In genomic region chr10:49310460-49310859, GRCh38 we compare ENCODE assay signal across 14 cellular contexts. TPM values are rescaled to one million over a fixed set of nuclear protein-coding genes. Genes with fewer than 3 reads are reported as not detected.
DNase-seq lines count a peak whose midpoint lies in the region; ATAC-seq and TF ChIP-seq lines count a peak whose summit lies in the region.
"Had no signal": no experiment of that assay in that cellular context is flagged by ENCODE, and none has a peak within 500 bp of the region (broad histone marks: within the 10 kb centered on the region; RNA-seq: fewer than 3 reads in every experiment).

No MANE protein-coding gene starts in this region.

- peaks cover 7% of the 10 kb centered on the region for H3K27me3 ChIP-seq in IMR-90 (ENCODE audit: control insufficient read depth, insufficient read depth, low read length)
- H3K27me3 ChIP-seq in suprapubic skin, result no peaks in the 10 kb centered on the region
- H3K27me3 ChIP-seq: tibial artery had no signal

- H4K20me1 ChIP-seq in IMR-90 (ENCODE audit: insufficient read depth, low read length), result no peaks in the 10 kb centered on the region

- no peak overlapping the region for H4K91ac ChIP-seq in IMR-90 (ENCODE audit: insufficient read depth, low read depth, low read length)

- H3K36me3 Mint-ChIP-seq in central memory CD8-positive, alpha-beta T cell (ENCODE audit: insufficient read depth), result peaks cover 4% of the 10 kb centered on the region
- H3K36me3 Mint-ChIP-seq in stimulated activated memory B cell treated with anti-CD40 and anti-IgM and Interleukin-4, amounts not matched to agents 10 μg/mL and 1 μg/mL and 100 μg/mL, for 72 hours, result no peaks in the 10 kb centered on the region
- H3K36me3 Mint-ChIP-seq in glutamatergic neuron (ENCODE audit: unreplicated experiment), result peaks cover 3% of the 10 kb centered on the region
- H3K36me3 Mint-ChIP-seq: brain had no signal

- H3K9me3 ChIP-seq in IMR-90 (ENCODE audit: control insufficient read depth, insufficient read depth, low read length) (no peaks in the 10 kb centered on the region), suprapubic skin (no peaks in the 10 kb centered on the region)
- H3K9me3 ChIP-seq: tibial artery had no signal

- H3K27me3 Mint-ChIP-seq in central memory CD8-positive, alpha-beta T cell, result no peaks in the 10 kb centered on the region
- H3K27me3 Mint-ChIP-seq in stimulated activated memory B cell treated with anti-CD40 and anti-IgM and Interleukin-4, amounts not matched to agents 10 μg/mL and 1 μg/mL and 100 μg/mL, for 72 hours, result no peaks in the 10 kb centered on the region
- H3K27me3 Mint-ChIP-seq in glutamatergic neuron (ENCODE audit: unreplicated experiment), result no peaks in the 10 kb centered on the region

- H3K4ac ChIP-seq in IMR-90 (ENCODE audit: low read depth, low read length), result no peak overlapping the region

- intact Hi-C loops in IMR-90 (cut with micrococcal nuclease), result no loop called here

- no peak overlapping the region for H3K27ac ChIP-seq in IMR-90 (ENCODE audit: insufficient read depth, low read length)
- H3K27ac ChIP-seq in suprapubic skin, result no peak overlapping the region
- H3K27ac ChIP-seq: tibial artery, VCaP had no signal

- POLR2A ChIA-PET in IMR-90 (lab: Charles Lee; ENCODE audit: unreplicated experiment), result no interaction called here

- dilution Hi-C loops in IMR-90 (cut with HindIII; ENCODE audit: low sequenced_read_pairs, unreplicated experiment), result no loop called here

- H4K5ac ChIP-seq in IMR-90 (ENCODE audit: low read depth, low read length), result no peak overlapping the region

- TF ChIP-seq CTCF in IMR-90 (conservative IDR thresholded peaks at IDR 0.05; ENCODE audit: low read depth, low read length) (no peak), suprapubic skin (IDR thresholded peaks at IDR 0.05) (no peak), glutamatergic neuron (IDR thresholded peaks at IDR 0.05; ENCODE audit: partially characterized antibody, unreplicated experiment) (no peak)

- no peak overlapping the region for H3K18ac ChIP-seq in IMR-90 (ENCODE audit: low read depth, low read length)

- no peak overlapping the region for H3K14ac ChIP-seq in IMR-90 (replicated peaks; ENCODE audit: low read depth, low read length)

- H3K36me3 ChIP-seq in IMR-90 (ENCODE audit: control insufficient read depth, insufficient read depth, low read length), result no peaks in the 10 kb centered on the region
- no peaks in the 10 kb centered on the region for H3K36me3 ChIP-seq in suprapubic skin
- H3K36me3 ChIP-seq: tibial artery had no signal

- no peak overlapping the region for H3K4me2 ChIP-seq in IMR-90 (ENCODE audit: low read depth, low read length)

- no peak overlapping the region for H2AK5ac ChIP-seq in IMR-90 (ENCODE audit: low read depth, low read length)

- no peak for TF ChIP-seq POLR2A in IMR-90 (IDR thresholded peaks at IDR 0.05; ENCODE audit: low read depth, low read length)
- no peak for TF ChIP-seq POLR2A in suprapubic skin (IDR thresholded peaks at IDR 0.05)

- H2BK15ac ChIP-seq in IMR-90 (ENCODE audit: low read depth, low read length), result no peak overlapping the region

- peak overlapping the region; percentile 37 for H2AK9ac ChIP-seq in IMR-90 (replicated peaks; ENCODE audit: low read depth, low read length, poor library complexity)

- H4K8ac ChIP-seq in IMR-90 (ENCODE audit: low read depth in 2 of 2, low read length in 2 of 2), result no peak overlapping the region

- CTCF ChIA-PET in IMR-90 (lab: Yijun Ruan, JAX), result no interaction called here

- no peak overlapping the region for H2BK120ac ChIP-seq in IMR-90 (ENCODE audit: low read depth, low read length)

- in situ Hi-C loops in IMR-90 (cut with MboI; ENCODE audit: low sequenced_read_pairs), result no loop called here

- no peak overlapping the region for H3K56ac ChIP-seq in IMR-90 (ENCODE audit: extremely low read depth, insufficient read depth, low read length)

- peaks cover 3% of the 10 kb centered on the region; the same call in 1 of the 2 replicates for H3K9me1 ChIP-seq in IMR-90 (ENCODE audit: insufficient read depth, low read length)

- H2AFZ ChIP-seq in IMR-90 (replicated peaks; ENCODE audit: low read length, poor library complexity), result no peak overlapping the region

- H3K79me1 ChIP-seq in IMR-90 (ENCODE audit: low read depth in 1 of 2, low read length in 2 of 2), result no peaks in the 10 kb centered on the region

- no peak for ATAC-seq in IMR-90 (ENCODE audit: low read depth)
- ATAC-seq in central memory CD8-positive, alpha-beta T cell (replicated peaks; ENCODE audit: extremely low read depth, poor library complexity, severe bottlenecking), result peak; percentile 50
- peak; percentile 57 for ATAC-seq in stimulated activated memory B cell treated with anti-CD40 and anti-IgM and Interleukin-4, amounts not matched to agents 10 μg/mL and 1 μg/mL and 100 μg/mL, for 72 hours

- H3K4me1 ChIP-seq in IMR-90 (ENCODE audit: control insufficient read depth, insufficient read depth, low read length) (no peaks in the 10 kb centered on the region), suprapubic skin (no peaks in the 10 kb centered on the region)
- H3K4me1 ChIP-seq: tibial artery had no signal

- DNase-seq in activated T-cell treated with anti-CD3 and anti-CD28 coated beads for 48 hours (ENCODE audit: low read depth), result peak; percentile 3
- DNase-seq in activated T-cell treated with anti-CD3 and anti-CD28 coated beads, Interleukin-2, amount 50 U/mL, for 1 hour, result no peak
- no peak for DNase-seq in IMR-90
- DNase-seq in central memory CD8-positive, alpha-beta T cell (ENCODE audit: low spot score in 2 of 2), result no peak
- DNase-seq in NCI-H526 treated with DMSO at 0.1 percent for 48 hours (lab: John Stamatoyannopoulos, UW), result no peak
- DNase-seq in suprapubic skin (ENCODE audit: low spot score in 2 of 2), result no peak
- DNase-seq in glutamatergic neuron, result no peak
- DNase-seq: NCI-H2171 had no signal

- no peak overlapping the region for H2BK20ac ChIP-seq in IMR-90 (ENCODE audit: low read depth, low read length)

- H3K4me1 Mint-ChIP-seq in central memory CD8-positive, alpha-beta T cell, result peaks cover 22% of the 10 kb centered on the region
- peaks cover 38% of the 10 kb centered on the region for H3K4me1 Mint-ChIP-seq in stimulated activated memory B cell treated with anti-CD40 and anti-IgM and Interleukin-4, amounts not matched to agents 10 μg/mL and 1 μg/mL and 100 μg/mL, for 72 hours
- H3K4me1 Mint-ChIP-seq in glutamatergic neuron (ENCODE audit: low read depth, unreplicated experiment), result peaks cover 2% of the 10 kb centered on the region
- H3K4me1 Mint-ChIP-seq: brain had no signal

- no peak overlapping the region for H3K9ac ChIP-seq in IMR-90 (ENCODE audit: low read depth, low read length)

- peak overlapping the region; percentile 64 for H3K4me3 Mint-ChIP-seq in central memory CD8-positive, alpha-beta T cell
- H3K4me3 Mint-ChIP-seq in stimulated activated memory B cell treated with anti-CD40 and anti-IgM and Interleukin-4, amounts not matched to agents 10 μg/mL and 1 μg/mL and 100 μg/mL, for 72 hours, result no peak overlapping the region
- H3K4me3 Mint-ChIP-seq in glutamatergic neuron (ENCODE audit: unreplicated experiment), result no peak overlapping the region
- H3K4me3 Mint-ChIP-seq: brain had no signal

- no peak for TF ChIP-seq EP300 in suprapubic skin (IDR thresholded peaks at IDR 0.05)

- H2BK5ac ChIP-seq in IMR-90 (ENCODE audit: low read depth, low read length, poor library complexity, severe bottlenecking), result no peak overlapping the region

- peak overlapping the region; percentile 60 for H3K27ac Mint-ChIP-seq in central memory CD8-positive, alpha-beta T cell (ENCODE audit: low read depth)
- H3K27ac Mint-ChIP-seq in stimulated activated memory B cell treated with anti-CD40 and anti-IgM and Interleukin-4, amounts not matched to agents 10 μg/mL and 1 μg/mL and 100 μg/mL, for 72 hours, result peak overlapping the region; percentile 71
- no peak overlapping the region for H3K27ac Mint-ChIP-seq in glutamatergic neuron (ENCODE audit: unreplicated experiment)
- H3K27ac Mint-ChIP-seq: brain had no signal

- no peak overlapping the region for H3K4me3 ChIP-seq in IMR-90 (ENCODE audit: insufficient read depth, low read depth, low read length)
- no peak overlapping the region for H3K4me3 ChIP-seq in suprapubic skin
- H3K4me3 ChIP-seq: tibial artery had no signal

- H3K9me3 Mint-ChIP-seq in central memory CD8-positive, alpha-beta T cell, result no peaks in the 10 kb centered on the region
- H3K9me3 Mint-ChIP-seq in stimulated activated memory B cell treated with anti-CD40 and anti-IgM and Interleukin-4, amounts not matched to agents 10 μg/mL and 1 μg/mL and 100 μg/mL, for 72 hours, result peaks cover 2% of the 10 kb centered on the region
- peaks cover 3% of the 10 kb centered on the region for H3K9me3 Mint-ChIP-seq in glutamatergic neuron (ENCODE audit: unreplicated experiment)
- H3K9me3 Mint-ChIP-seq: brain had no signal

- WGBS in IMR-90 (ENCODE audit: extremely low coverage in 2 of 2, insufficient read length in 1 of 2), 2 experiments, result no CpG with 5 or more reads among the region's 5 CpGs
- 87% methylated on average over 5 of the region's 5 CpGs for WGBS in suprapubic skin

- H3K23ac ChIP-seq in IMR-90 (ENCODE audit: low read depth, low read length), result no peak overlapping the region

- TF ChIP-seq RAD21 in IMR-90 (IDR thresholded peaks at IDR 0.05; ENCODE audit: low read length), result no peak

- BruUV-seq in IMR-90 (replicated peaks; lab: Mats Ljungman, UMichigan), result no TSS peak

TF ChIP-seq in IMR-90, 13 proteins besides CTCF, POLR2A, EP300 and RAD21 (continues in another document):
- no peak for TF ChIP-seq RCOR1 (IDR thresholded peaks at IDR 0.05; ENCODE audit: insufficient replicate concordance, low read length)
- no peak for TF ChIP-seq CHD1 (IDR thresholded peaks at IDR 0.05; ENCODE audit: low read depth, low read length)
- no peak for TF ChIP-seq BHLHE40 (IDR thresholded peaks at IDR 0.05; ENCODE audit: low read depth, low read length)
- no peak for TF ChIP-seq NFE2L2 (IDR thresholded peaks at IDR 0.05; ENCODE audit: low read depth, low read length)
- TF ChIP-seq MAFK (IDR thresholded peaks at IDR 0.05; ENCODE audit: low read depth, low read length), result no peak
- no peak for TF ChIP-seq FOS (IDR thresholded peaks at IDR 0.05; ENCODE audit: low read depth, low read length)
- TF ChIP-seq ELK1 (IDR thresholded peaks at IDR 0.05; ENCODE audit: borderline replicate concordance, low read depth, low read length), result no peak

RNA-seq across cellular contexts. Expression of gene C10orf71, which starts 11.5 kb away (rescaled TPM):
- total RNA-seq in IMR-90 (2012; rRNA removed), result not detected in 2 replicates
- polyA plus RNA-seq in IMR-90 (2012; rRNA removed), result not detected in 2 replicates
- polyA plus RNA-seq in IMR-90 (2012; cell fraction: cytosol; rRNA removed), result not detected in 2 replicates
- not detected in 2 replicates for polyA plus RNA-seq in IMR-90 (2012; cell fraction: nucleus; rRNA removed; ENCODE audit: low replicate concordance)
- total RNA-seq in suprapubic skin, result not detected
- total RNA-seq in glutamatergic neuron (ENCODE audit: unreplicated experiment), result 0.12 TPM
- total RNA-seq: RPMI7951 had no signal
- polyA plus RNA-seq: neural cell had no signal
